Comparison of ENCODE assay signal across 10 cellular contexts in the genomic region with DNA sequence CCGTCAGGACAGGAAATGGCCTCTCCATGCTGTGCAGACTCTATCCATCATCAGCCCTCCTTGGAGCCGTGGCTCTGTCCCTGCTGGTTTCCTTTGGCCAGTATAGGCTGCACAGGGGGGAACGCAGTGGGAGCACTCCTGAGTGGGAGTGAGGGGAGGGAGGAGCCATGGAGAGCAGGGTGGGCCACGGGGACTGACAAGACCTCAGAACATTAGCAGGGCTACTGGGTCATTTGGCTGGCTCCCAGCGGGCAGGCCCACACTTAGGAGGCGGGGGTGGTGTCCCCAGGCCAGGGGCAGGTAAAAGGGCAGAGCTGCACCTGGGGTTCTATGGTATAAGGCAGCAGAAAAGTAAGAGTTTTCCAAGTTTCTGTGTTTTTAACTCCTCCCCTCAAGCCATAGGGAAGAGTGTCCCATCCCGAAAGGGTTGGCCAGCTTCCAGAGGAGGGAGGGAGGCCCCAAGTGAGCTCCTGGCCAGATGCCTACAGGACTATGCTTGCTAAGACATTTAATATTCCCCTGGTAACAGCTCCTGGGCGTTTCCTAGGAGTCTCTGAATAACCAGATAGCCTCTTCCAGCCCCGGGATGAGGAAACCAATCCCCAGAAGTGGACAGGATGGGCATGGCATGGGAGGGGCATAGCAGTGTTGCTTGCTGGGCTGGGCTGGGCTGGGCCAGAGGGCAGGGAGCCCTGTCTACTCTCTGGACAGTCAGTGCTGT. TPM values are rescaled to one million over a fixed set of nuclear protein-coding genes. Genes with fewer than 3 reads are reported as not detected.
A peak's percentile ranks its signal among the peaks of the same experiment; 100 is the strongest.
DNase-seq lines count a peak whose midpoint lies in the region; ATAC-seq, FAIRE-seq and TF ChIP-seq lines count a peak whose summit lies in the region.
"Had no signal": no experiment of that assay in that cellular context is flagged by ENCODE, and none has a peak within 500 bp of the region (broad histone marks: within the 10 kb centered on the region; RNA-seq: fewer than 3 reads in every experiment).

No MANE protein-coding gene starts in this region.

- POLR2A ChIA-PET in H1 (lab: Charles Lee; ENCODE audit: partially characterized antibody) (no interaction called here), GM10248 (lab: Yijun Ruan, JAX) (no interaction called here)

- peaks cover 59% of the 10 kb centered on the region for H3K4me1 Mint-ChIP-seq in nephron
- H3K4me1 Mint-ChIP-seq in activated CD4-positive, alpha-beta T cell treated with anti-CD3 and anti-CD28 coated beads, Interleukin-2, amount 10 ng/mL, durations not matched to agents 24 days and 14 days = peaks cover 2% of the 10 kb centered on the region
- H3K4me1 Mint-ChIP-seq in stimulated activated naive B cell treated with anti-CD40 and anti-IgM and Interleukin-4, amounts not matched to agents 10 μg/mL and 1 μg/mL and 100 μg/mL, for 72 hours = no peaks in the 10 kb centered on the region

- no peak overlapping the region for H4K8ac ChIP-seq in H1 (ENCODE audit: extremely low read depth, insufficient read depth, low read length)

- H3K4me1 ChIP-seq in H1 (replicated peaks in 1 of 4; ENCODE audit: control insufficient read depth in 3 of 4, insufficient read depth in 4 of 4, low read length in 3 of 4) = peaks cover 0 to 6% (median 3%) of the 10 kb centered on the region in 4 experiments; a peak in 1 of 7 replicates

- no peaks in the 10 kb centered on the region for H3K79me1 ChIP-seq in H1 (ENCODE audit: low read depth, low read length)

- TF ChIP-seq CTCF in AG09309 (IDR thresholded peaks at IDR 0.05; ENCODE audit: control insufficient read depth, insufficient read depth, low read depth, low read length, missing control alignments) (no peak), H1 (IDR thresholded peaks at IDR 0.05; ENCODE audit: control extremely low read depth in 1 of 3, insufficient read depth in 1 of 3, low read depth in 1 of 3, low read length in 3 of 3) (no peak), nephron (IDR thresholded peaks at IDR 0.05; ENCODE audit: unreplicated experiment in 3 of 3) (no peak), GM10248 (IDR thresholded peaks at IDR 0.05; ENCODE audit: control extremely low read depth, extremely low read depth, low read depth, missing control alignments) (no peak)

- CTCF ChIA-PET in H1 (lab: Charles Lee; ENCODE audit: partially characterized antibody) (interaction anchor here (0.6 to 0.8 kb wide), 2 partner anchors 16 to 34 kb away, joined by 3 to 4 read pairs; no protein-coding TSS in a partner anchor), GM10248 (lab: Yijun Ruan, JAX) (no interaction called here)

- no peak overlapping the region for H2BK12ac ChIP-seq in H1 (ENCODE audit: low read depth, low read length)

- peak overlapping the region in 1 of 3 experiments; percentile 11 for H3K4me3 Mint-ChIP-seq in nephron
- no peak overlapping the region for H3K4me3 Mint-ChIP-seq in activated CD4-positive, alpha-beta T cell treated with anti-CD3 and anti-CD28 coated beads, Interleukin-2, amount 10 ng/mL, durations not matched to agents 24 days and 14 days
- no peak overlapping the region for H3K4me3 Mint-ChIP-seq in stimulated activated naive B cell treated with anti-CD40 and anti-IgM and Interleukin-4, amounts not matched to agents 10 μg/mL and 1 μg/mL and 100 μg/mL, for 72 hours
- H3K4me3 Mint-ChIP-seq: neural crest cell had no signal

- H2BK5ac ChIP-seq in H1 (ENCODE audit: low read depth, low read length) = no peak overlapping the region

- H4K20me1 ChIP-seq in H1 (replicated peaks in 1 of 2; ENCODE audit: control insufficient read depth in 1 of 2, insufficient read depth in 2 of 2, low read length in 2 of 2) = peaks cover 0 to 2% of the 10 kb centered on the region in 2 experiments

- DNase-seq in AG09309 (ENCODE audit: low read depth) (peak; percentile 59), HTR-8/SVneo (ENCODE audit: insufficient read length, low spot score) (peak; percentile 82), H1 (ENCODE audit: low read depth in 1 of 2, low spot score in 2 of 2) (no peak), GM10248 (ENCODE audit: extremely low spot score) (no peak), nucleus accumbens (lab: John Stamatoyannopoulos, UW) (no peak)
- DNase-seq in activated CD4-positive, alpha-beta T cell treated with anti-CD3 and anti-CD28 coated beads, Interleukin-2, amount 10 ng/mL, durations not matched to agents 24 days and 14 days = no peak
- no peak for DNase-seq in stimulated activated naive B cell treated with anti-CD40 and anti-IgM and Interleukin-4, amounts not matched to agents 10 μg/mL and 1 μg/mL and 100 μg/mL, for 72 hours
- DNase-seq: cortex of kidney had no signal

- FAIRE-seq in HTR-8/SVneo (lab: Jason Lieb, UNC) (peak; percentile 69), H1 (lab: Jason Lieb, UNC) (no peak)

- intact Hi-C loops in activated CD4-positive, alpha-beta T cell treated with anti-CD3 and anti-CD28 coated beads, Interleukin-2, amount 10 ng/mL, durations not matched to agents 24 days and 14 days (cut with micrococcal nuclease) = no loop called here

- H3K4me2 ChIP-seq in H1 (ENCODE audit: insufficient read depth in 1 of 2, low read depth in 2 of 2, low read length in 2 of 2) = no peak overlapping the region

- no peak overlapping the region for H2AK5ac ChIP-seq in H1 (ENCODE audit: low read depth, low read length)

- no peak overlapping the region for H2BK120ac ChIP-seq in H1 (replicated peaks; ENCODE audit: low read depth, low read length)

- H3K14ac ChIP-seq in H1 (ENCODE audit: insufficient read length) = no peak overlapping the region

- H3K36me3 ChIP-seq in H1 (ENCODE audit: control insufficient read depth in 2 of 4, insufficient read depth in 4 of 4, low read length in 3 of 4) = no peaks in the 10 kb centered on the region

- H3K23ac ChIP-seq in H1 (ENCODE audit: insufficient read length) = no peak overlapping the region

- H3K9ac ChIP-seq in H1 (replicated peaks in 1 of 4; ENCODE audit: extremely low read depth in 1 of 4, low read depth in 3 of 4, low read length in 3 of 4) = no peak overlapping the region

- peak overlapping the region; percentile 53; the same call in 1 of the 2 replicates for H2BK15ac ChIP-seq in H1 (ENCODE audit: low read length)

- H3K27ac ChIP-seq in H1 (ENCODE audit: low read depth, low read length) = no peak overlapping the region

- no peaks in the 10 kb centered on the region for H3K36me3 Mint-ChIP-seq in nephron (ENCODE audit: low read depth)
- H3K36me3 Mint-ChIP-seq in activated CD4-positive, alpha-beta T cell treated with anti-CD3 and anti-CD28 coated beads, Interleukin-2, amount 10 ng/mL, durations not matched to agents 24 days and 14 days (ENCODE audit: low read depth) = no peaks in the 10 kb centered on the region
- no peaks in the 10 kb centered on the region for H3K36me3 Mint-ChIP-seq in stimulated activated naive B cell treated with anti-CD40 and anti-IgM and Interleukin-4, amounts not matched to agents 10 μg/mL and 1 μg/mL and 100 μg/mL, for 72 hours

- H3K9me3 Mint-ChIP-seq in nephron = no peaks in the 10 kb centered on the region
- H3K9me3 Mint-ChIP-seq in activated CD4-positive, alpha-beta T cell treated with anti-CD3 and anti-CD28 coated beads, Interleukin-2, amount 10 ng/mL, durations not matched to agents 24 days and 14 days = no peaks in the 10 kb centered on the region
- no peaks in the 10 kb centered on the region for H3K9me3 Mint-ChIP-seq in stimulated activated naive B cell treated with anti-CD40 and anti-IgM and Interleukin-4, amounts not matched to agents 10 μg/mL and 1 μg/mL and 100 μg/mL, for 72 hours
- H3K9me3 Mint-ChIP-seq: neural crest cell had no signal

- no peak overlapping the region for H2AFZ ChIP-seq in H1 (ENCODE audit: low read length)

- TF ChIP-seq RAD21 in H1 (IDR thresholded peaks at IDR 0.05 in 1 of 2, conservative IDR thresholded peaks at IDR 0.05 in 1 of 2; ENCODE audit: low read depth in 2 of 2, low read length in 2 of 2) = no peak

- WGBS in H1 (ENCODE audit: extremely low coverage in 1 of 2, insufficient coverage in 1 of 2, insufficient read length in 1 of 2, insufficient replicate concordance in 2 of 2, low coverage in 1 of 2, low lambda C conversion rate in 2 of 2, missing lambda C conversion rate in 1 of 2), 2 experiments = 78% methylated on average over 9 of the region's 9 CpGs; no CpG with 5 or more reads in 1 of the 2 experiments

- ATAC-seq in stimulated activated naive B cell treated with anti-CD40 and anti-IgM and Interleukin-4, amounts not matched to agents 10 μg/mL and 1 μg/mL and 100 μg/mL, for 72 hours (replicated peaks) = no peak

- H3K18ac ChIP-seq in H1 (ENCODE audit: extremely low read depth, low read length) = no peak overlapping the region

- H3K27me3 ChIP-seq in H1 (replicated peaks in 1 of 4; ENCODE audit: control insufficient read depth in 3 of 4, extremely low read depth in 1 of 4, insufficient read depth in 3 of 4, low read length in 3 of 4) = 0 out of 7 replicates have a peak, but pooled peaks cover 0 to 2% (median 0%) of the 10 kb centered on the region in 4 experiments

- H2BK20ac ChIP-seq in H1 (ENCODE audit: low read length) = no peak overlapping the region

- no peak overlapping the region for H3K56ac ChIP-seq in H1 (replicated peaks; ENCODE audit: insufficient read length, low read depth, low read length)

- peaks cover 3% of the 10 kb centered on the region; the same call in 1 of the 2 replicates for H3K23me2 ChIP-seq in H1 (ENCODE audit: low read depth, low read length)

- no peak for TF ChIP-seq POLR2A in H1 (IDR thresholded peaks at IDR 0.05; ENCODE audit: control extremely low read depth in 1 of 2, low read depth in 2 of 2, low read length in 2 of 2)

- no peak overlapping the region for H3K4ac ChIP-seq in H1 (replicated peaks; ENCODE audit: insufficient read length, low read depth, low read length)

- H4K91ac ChIP-seq in H1 (replicated peaks; ENCODE audit: insufficient read length, low read length) = no peak overlapping the region

- H3K79me2 ChIP-seq in H1 (ENCODE audit: control insufficient read depth in 1 of 2, insufficient read depth in 2 of 2, low read length in 2 of 2) = no peaks in the 10 kb centered on the region

- no peak for TF ChIP-seq EP300 in H1 (IDR thresholded peaks at IDR 0.05; ENCODE audit: borderline replicate concordance in 1 of 2, low read depth in 2 of 2, low read length in 2 of 2)

- H4K5ac ChIP-seq in H1 (ENCODE audit: insufficient read length, low read depth, low read length) = no peak overlapping the region

- H3K27me3 Mint-ChIP-seq in nephron (ENCODE audit: low read depth) = peaks cover 23% of the 10 kb centered on the region
- no peaks in the 10 kb centered on the region for H3K27me3 Mint-ChIP-seq in activated CD4-positive, alpha-beta T cell treated with anti-CD3 and anti-CD28 coated beads, Interleukin-2, amount 10 ng/mL, durations not matched to agents 24 days and 14 days
- peaks cover 7 to 29% of the 10 kb centered on the region in 2 donors for H3K27me3 Mint-ChIP-seq in stimulated activated naive B cell treated with anti-CD40 and anti-IgM and Interleukin-4, amounts not matched to agents 10 μg/mL and 1 μg/mL and 100 μg/mL, for 72 hours

- H3K27ac Mint-ChIP-seq in nephron = peak overlapping the region in 2 of 3 experiments; percentile 49 to 84
- no peak overlapping the region for H3K27ac Mint-ChIP-seq in activated CD4-positive, alpha-beta T cell treated with anti-CD3 and anti-CD28 coated beads, Interleukin-2, amount 10 ng/mL, durations not matched to agents 24 days and 14 days
- no peak overlapping the region for H3K27ac Mint-ChIP-seq in stimulated activated naive B cell treated with anti-CD40 and anti-IgM and Interleukin-4, amounts not matched to agents 10 μg/mL and 1 μg/mL and 100 μg/mL, for 72 hours

- H3K9me3 ChIP-seq in H1 (ENCODE audit: insufficient read depth in 2 of 2, low read depth in 1 of 2, low read length in 1 of 2) = no peaks in the 10 kb centered on the region

- no peak overlapping the region for H3K4me3 ChIP-seq in AG09309 (ENCODE audit: control insufficient read depth, low read depth, low read length)
- H3K4me3 ChIP-seq in H1 (ENCODE audit: extremely low read depth in 1 of 4, insufficient read depth in 2 of 4, low read depth in 3 of 4, low read length in 4 of 4) = no peak overlapping the region

RNA-seq across cellular contexts. Expression of gene OPN4, which starts 5.5 kb away (rescaled TPM):
- not detected in 2 replicates for total RNA-seq in H1 (2021; fragmentation: NEBNext Ultra II Directional; extraction: Animal tissue kit (Norgen Biotek cat#: 25700))
- not detected in 2 replicates for polyA plus RNA-seq in H1 (2011; rRNA removed)
- not detected for polyA plus RNA-seq in H1 (2011; cell fraction: cytosol; rRNA removed)
- not detected for polyA plus RNA-seq in H1 (2011; cell fraction: nucleus; rRNA removed)
- not detected in 4 replicates for polyA plus RNA-seq in H1 (2012, experiment 1 of 2)
- not detected for polyA plus RNA-seq in H1 (2012, experiment 2 of 2)
- polyA plus RNA-seq in H1 (2013, experiment 1 of 2) = not detected
- polyA plus RNA-seq in H1 (2013, experiment 2 of 2) = not detected
- not detected in 2 replicates for polyA minus RNA-seq in H1 (2011; rRNA and poly(A)+ RNA removed)
- not detected for polyA minus RNA-seq in H1 (2011; cell fraction: cytosol; rRNA and poly(A)+ RNA removed)
- polyA minus RNA-seq in H1 (2011; cell fraction: nucleus; rRNA and poly(A)+ RNA removed) = not detected
- not detected in 2 replicates for total RNA-seq in activated CD4-positive, alpha-beta T cell treated with anti-CD3 and anti-CD28 coated beads, Interleukin-2, amount 10 ng/mL, durations not matched to agents 24 days and 14 days
- total RNA-seq: neural crest cell had no signal

RNA-seq across cellular contexts. Expression of gene LDB3, which starts 19.4 kb away (rescaled TPM):
- 0.40 and 0.43 TPM in 2 replicates for total RNA-seq in H1 (2021; fragmentation: NEBNext Ultra II Directional; extraction: Animal tissue kit (Norgen Biotek cat#: 25700))
- 0.17 and 0.20 TPM in 2 replicates for polyA plus RNA-seq in H1 (2011; rRNA removed)
- polyA plus RNA-seq in H1 (2011; cell fraction: cytosol; rRNA removed) = 0.28 TPM
- 0.20 TPM for polyA plus RNA-seq in H1 (2011; cell fraction: nucleus; rRNA removed)
- 0.35 to 0.62 TPM (median 0.59 TPM) in 4 replicates for polyA plus RNA-seq in H1 (2012, experiment 1 of 2)
- 0.17 TPM for polyA plus RNA-seq in H1 (2012, experiment 2 of 2)
- polyA plus RNA-seq in H1 (2013, experiment 1 of 2) = 0.55 TPM
- 0.74 TPM for polyA plus RNA-seq in H1 (2013, experiment 2 of 2)
- 0.49 and 1.2 TPM in 2 replicates for polyA minus RNA-seq in H1 (2011; rRNA and poly(A)+ RNA removed)
- 0.29 TPM for polyA minus RNA-seq in H1 (2011; cell fraction: cytosol; rRNA and poly(A)+ RNA removed)
- 1.1 TPM for polyA minus RNA-seq in H1 (2011; cell fraction: nucleus; rRNA and poly(A)+ RNA removed)
- total RNA-seq in activated CD4-positive, alpha-beta T cell treated with anti-CD3 and anti-CD28 coated beads, Interleukin-2, amount 10 ng/mL, durations not matched to agents 24 days and 14 days = 0.07 TPM in 1 of 2 replicates, not detected in the other

Comparison
In these comparisons a context has a peak if more than half of its experiments do, and no peak if none do; other contexts are left out.
1. DNase-seq: peak in AG09309 (single experiment) and HTR-8/SVneo (single experiment); none in H1 (0 of 2), GM10248 (single experiment), nucleus accumbens (0 of 56), activated CD4-positive, alpha-beta T cell treated with anti-CD3 and anti-CD28 coated beads, Interleukin-2, amount 10 ng/mL, durations not matched to agents 24 days and 14 days (single experiment) and stimulated activated naive B cell treated with anti-CD40 and anti-IgM and Interleukin-4, amounts not matched to agents 10 μg/mL and 1 μg/mL and 100 μg/mL, for 72 hours (single experiment).
2. H3K27ac Mint-ChIP-seq: peak in nephron (2 of 3); none in activated CD4-positive, alpha-beta T cell treated with anti-CD3 and anti-CD28 coated beads, Interleukin-2, amount 10 ng/mL, durations not matched to agents 24 days and 14 days (single experiment) and stimulated activated naive B cell treated with anti-CD40 and anti-IgM and Interleukin-4, amounts not matched to agents 10 μg/mL and 1 μg/mL and 100 μg/mL, for 72 hours (single experiment).